1 cellular context compared by ENCODE assay signal in the genomic region with DNA sequence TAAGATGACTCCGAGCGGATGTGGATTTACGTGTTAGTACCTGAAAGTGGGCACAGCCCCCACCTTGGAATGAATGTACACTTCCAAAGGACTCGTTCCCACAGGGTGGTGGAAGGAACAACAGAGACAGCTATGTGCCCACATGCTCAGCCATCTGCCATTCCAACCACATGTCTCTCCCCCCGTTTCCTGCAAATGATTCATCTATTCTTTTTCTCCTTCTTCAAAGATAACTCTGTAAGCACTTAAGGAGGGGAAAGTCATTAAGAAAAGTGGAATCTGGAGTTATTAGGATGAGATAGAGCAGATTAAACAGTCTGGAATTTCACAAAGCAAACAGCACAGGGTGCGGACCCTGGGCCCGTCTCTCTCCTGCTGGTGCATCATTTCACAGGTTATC.
TF ChIP-seq lines count a peak whose summit lies in the region.

No MANE protein-coding gene starts in this region.

TF ChIP-seq in HepG2, 621 proteins besides CTCF, POLR2A, EP300 and RAD21 (continued from another document):
- TF ChIP-seq, protein P1, sequence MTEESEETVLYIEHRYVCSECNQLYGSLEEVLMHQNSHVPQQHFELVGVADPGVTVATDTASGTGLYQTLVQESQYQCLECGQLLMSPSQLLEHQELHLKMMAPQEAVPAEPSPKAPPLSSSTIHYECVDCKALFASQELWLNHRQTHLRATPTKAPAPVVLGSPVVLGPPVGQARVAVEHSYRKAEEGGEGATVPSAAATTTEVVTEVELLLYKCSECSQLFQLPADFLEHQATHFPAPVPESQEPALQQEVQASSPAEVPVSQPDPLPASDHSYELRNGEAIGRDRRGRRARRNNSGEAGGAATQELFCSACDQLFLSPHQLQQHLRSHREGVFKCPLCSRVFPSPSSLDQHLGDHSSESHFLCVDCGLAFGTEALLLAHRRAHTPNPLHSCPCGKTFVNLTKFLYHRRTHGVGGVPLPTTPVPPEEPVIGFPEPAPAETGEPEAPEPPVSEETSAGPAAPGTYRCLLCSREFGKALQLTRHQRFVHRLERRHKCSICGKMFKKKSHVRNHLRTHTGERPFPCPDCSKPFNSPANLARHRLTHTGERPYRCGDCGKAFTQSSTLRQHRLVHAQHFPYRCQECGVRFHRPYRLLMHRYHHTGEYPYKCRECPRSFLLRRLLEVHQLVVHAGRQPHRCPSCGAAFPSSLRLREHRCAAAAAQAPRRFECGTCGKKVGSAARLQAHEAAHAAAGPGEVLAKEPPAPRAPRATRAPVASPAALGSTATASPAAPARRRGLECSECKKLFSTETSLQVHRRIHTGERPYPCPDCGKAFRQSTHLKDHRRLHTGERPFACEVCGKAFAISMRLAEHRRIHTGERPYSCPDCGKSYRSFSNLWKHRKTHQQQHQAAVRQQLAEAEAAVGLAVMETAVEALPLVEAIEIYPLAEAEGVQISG (CRISPR knock-in tag; IDR thresholded peaks at IDR 0.05) = no peak
